ENCODE assay signal across 18 cellular contexts in the genomic region with DNA sequence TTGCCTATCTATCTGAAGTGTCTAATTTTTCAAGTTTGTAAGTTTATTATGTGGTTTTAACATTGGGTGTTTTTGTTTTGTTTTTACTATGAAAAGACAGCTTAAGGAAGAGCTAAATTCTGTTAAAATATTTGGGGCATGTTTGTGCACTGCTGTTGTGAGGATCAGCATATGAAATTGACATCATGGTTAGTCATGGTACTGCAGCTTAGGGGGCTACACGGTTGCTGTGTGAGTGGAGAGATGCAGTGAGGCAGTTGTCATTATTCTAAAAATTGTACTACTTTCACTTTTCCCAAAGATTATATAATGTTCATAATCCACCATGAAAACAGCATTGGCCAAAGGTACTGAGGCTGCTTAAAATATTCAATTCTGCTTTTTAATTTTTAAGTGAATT. TPM values are rescaled to one million over a fixed set of nuclear protein-coding genes. Genes with fewer than 3 reads are reported as not detected.
A peak's percentile ranks its signal among the peaks of the same experiment; 100 is the strongest.
DNase-seq lines count a peak whose midpoint lies in the region; ATAC-seq and TF ChIP-seq lines count a peak whose summit lies in the region.
"Had no signal": no experiment of that assay in that cellular context is flagged by ENCODE, and none has a peak within 500 bp of the region (broad histone marks: within the 10 kb centered on the region; RNA-seq: fewer than 3 reads in every experiment).

No MANE protein-coding gene starts in this region.

- H3K9me3 Mint-ChIP-seq in progenitor cell of endocrine pancreas (ENCODE audit: low read depth): no peaks in the 10 kb centered on the region
- H3K9me3 Mint-ChIP-seq: activated B cell treated with CpG ODN at 0.5 μM for 24 hours had no signal

- peak; percentile 55; the same call in 1 of the 3 replicates for ATAC-seq in DND-41 (ENCODE audit: insufficient read depth, low read depth)
- no peak for ATAC-seq in GM19023 (IDR thresholded peaks at IDR 0.05; ENCODE audit: unreplicated experiment)
- ATAC-seq: gastroesophageal sphincter had no signal

- H3K4me3 ChIP-seq in DND-41 (ENCODE audit: low read depth in 1 of 2, low read length in 2 of 2): no peak overlapping the region
- H3K4me3 ChIP-seq: gastroesophageal sphincter, ovary, sigmoid colon had no signal

- no peak overlapping the region for H3K4me3 Mint-ChIP-seq in progenitor cell of endocrine pancreas (ENCODE audit: low read depth)
- H3K4me3 Mint-ChIP-seq: activated B cell treated with CpG ODN at 0.5 μM for 24 hours, B cell had no signal

- TF ChIP-seq CTCF in DND-41 (IDR thresholded peaks at IDR 0.05; ENCODE audit: borderline replicate concordance, extremely low read depth, low read length, poor library complexity, severe bottlenecking) (no peak), progenitor cell of endocrine pancreas (IDR thresholded peaks at IDR 0.05; ENCODE audit: unreplicated experiment) (no peak)

- H3K36me3 Mint-ChIP-seq in progenitor cell of endocrine pancreas (ENCODE audit: insufficient read depth): peaks cover 48% of the 10 kb centered on the region

- H3K27ac ChIP-seq in DND-41 (ENCODE audit: low read length): no peak overlapping the region
- H3K27ac ChIP-seq: gastroesophageal sphincter, ovary, RWPE1, sigmoid colon had no signal

- peak overlapping the region; percentile 10 for H3K27ac Mint-ChIP-seq in progenitor cell of endocrine pancreas
- H3K27ac Mint-ChIP-seq: activated B cell treated with CpG ODN at 0.5 μM for 24 hours, B cell had no signal

- H3K27me3 Mint-ChIP-seq in progenitor cell of endocrine pancreas: no peaks in the 10 kb centered on the region
- H3K27me3 Mint-ChIP-seq: activated B cell treated with CpG ODN at 0.5 μM for 24 hours, B cell had no signal

- H3K4me1 ChIP-seq in DND-41 (ENCODE audit: insufficient read depth, low read length): no peaks in the 10 kb centered on the region

- H2AFZ ChIP-seq in DND-41 (ENCODE audit: low read depth, low read length): no peak overlapping the region

- H3K4me2 ChIP-seq in DND-41 (ENCODE audit: insufficient read depth, low read length): no peak overlapping the region

- 0 out of 2 replicates have a peak, but pooled peaks cover 8% of the 10 kb centered on the region for H4K20me1 ChIP-seq in DND-41 (ENCODE audit: insufficient read depth, low read length)

- no peaks in the 10 kb centered on the region for H3K27me3 ChIP-seq in DND-41 (ENCODE audit: insufficient read depth, low read length, poor library complexity)
- H3K27me3 ChIP-seq: gastroesophageal sphincter, ovary, sigmoid colon had no signal

- no peak overlapping the region for H3K9ac ChIP-seq in DND-41 (ENCODE audit: low read depth, low read length)

- H3K9me3 ChIP-seq in DND-41 (ENCODE audit: insufficient read depth, low read length, severe bottlenecking): no peaks in the 10 kb centered on the region
- H3K9me3 ChIP-seq: gastroesophageal sphincter, ovary, sigmoid colon had no signal

- peaks cover 98% of the 10 kb centered on the region for H3K36me3 ChIP-seq in DND-41 (ENCODE audit: insufficient read depth, low read length)

- DNase-seq in DND-41 (no peak), M059J (ENCODE audit: low read depth) (peak; percentile 23), dermis blood vessel endothelial cell (peak; percentile 11), progenitor cell of endocrine pancreas (ENCODE audit: low spot score, unreplicated experiment) (no peak), NCI-H2081 treated with DMSO at 0.1 percent for 48 hours (lab: John Stamatoyannopoulos, UW) (no peak)
- DNase-seq in stimulated activated CD4-positive, alpha-beta T cell treated with anti-CD3 and anti-CD28 coated beads, Interleukin-4, amount 100 ng/mL, for 1 hour: no peak
- DNase-seq: activated B cell treated with CpG ODN at 0.5 μM for 24 hours, activated gamma-delta T cell, amygdala, Karpas-422, NCI-H2227 treated with DMSO at 0.1 percent for 48 hours, ovary, sigmoid colon, substantia nigra had no signal

- peaks cover 21% of the 10 kb centered on the region for H3K4me1 Mint-ChIP-seq in progenitor cell of endocrine pancreas (ENCODE audit: low read depth)

- H3K79me2 ChIP-seq in DND-41 (ENCODE audit: insufficient read depth, low read length): no peaks in the 10 kb centered on the region

RNA-seq across cellular contexts. Expression of gene ZC3H14, which starts 49.0 kb away (rescaled TPM):
- total RNA-seq in M059J (2014; rRNA removed; shearing (Covaris generic)): 46.8 and 58.7 TPM in 2 replicates
- total RNA-seq in dermis blood vessel endothelial cell (61.4 and 65.9 TPM in 2 replicates), progenitor cell of endocrine pancreas (102 and 116 TPM in 2 replicates)

RNA-seq across cellular contexts. Expression of gene PTPN21, which starts 57.1 kb away (rescaled TPM):
- total RNA-seq in M059J (2014; rRNA removed; shearing (Covaris generic)): 3.7 and 6.2 TPM in 2 replicates
- total RNA-seq in dermis blood vessel endothelial cell (6.3 and 7.3 TPM in 2 replicates), progenitor cell of endocrine pancreas (40.0 and 42.1 TPM in 2 replicates)
- total RNA-seq: B cell had no signal

Comparison
In these comparisons a context has a peak if more than half of its experiments do, and no peak if none do; other contexts are left out.
1. DNase-seq: peak in M059J (single experiment) and dermis blood vessel endothelial cell (single experiment); none in DND-41 (single experiment), progenitor cell of endocrine pancreas (single experiment), NCI-H2081 treated with DMSO at 0.1 percent for 48 hours (single experiment) and stimulated activated CD4-positive, alpha-beta T cell treated with anti-CD3 and anti-CD28 coated beads, Interleukin-4, amount 100 ng/mL, for 1 hour (single experiment).